Comparison of ENCODE assay signal across 8 cellular contexts in the genomic region with DNA sequence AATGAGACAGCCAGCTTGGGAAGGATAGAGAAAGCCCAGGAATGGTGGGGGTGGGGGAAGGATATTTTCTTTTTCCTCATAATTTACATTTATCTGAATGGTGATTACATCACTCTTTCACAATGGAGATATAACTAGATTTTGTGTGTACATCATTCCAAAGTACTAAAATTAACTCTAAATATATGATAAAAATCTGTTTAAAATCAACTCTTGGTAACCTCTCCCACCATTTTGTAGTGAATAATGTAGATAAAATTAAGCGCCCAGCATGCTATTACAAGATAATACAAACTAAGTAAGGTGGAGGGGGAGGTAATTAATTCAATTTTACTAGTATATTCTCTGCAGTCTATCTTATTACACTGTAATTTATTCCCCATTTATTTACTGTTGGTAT.
"Had no signal": no experiment of that assay in that cellular context is flagged by ENCODE, and none has a peak within 500 bp of the region (broad histone marks: within the 10 kb centered on the region; RNA-seq: fewer than 3 reads in every experiment).

No MANE protein-coding gene starts in this region.

- H3K27ac Mint-ChIP-seq: HFFc6 had no signal

- ATAC-seq: HCT116, HepG2, K562 had no signal

- H3K4me3 Mint-ChIP-seq: HFFc6 had no signal

- H3K9ac ChIP-seq: GM23248 had no signal

- DNase-seq: GM23248, HFFc6, KG1 had no signal

- H2AFZ ChIP-seq: GM23248 had no signal

- H3K27ac ChIP-seq: GM23248, HL-60 had no signal

- H3K9me3 ChIP-seq: HAP-1 had no signal

- H3K9me3 Mint-ChIP-seq: HFFc6 had no signal

- H3K4me3 ChIP-seq: GM23248, HAP-1, K562 had no signal

- H3K36me3 ChIP-seq: HAP-1 had no signal
